Comparison of ENCODE assay signal across 13 cellular contexts in genomic region chr9:133768859-133769510, GRCh38. TPM values are rescaled to one million over a fixed set of nuclear protein-coding genes. Genes with fewer than 3 reads are reported as not detected.
DNase-seq lines count a peak whose midpoint lies in the region; ATAC-seq and TF ChIP-seq lines count a peak whose summit lies in the region.
"Had no signal": no experiment of that assay in that cellular context is flagged by ENCODE, and none has a peak within 500 bp of the region (broad histone marks: within the 10 kb centered on the region; RNA-seq: fewer than 3 reads in every experiment).

No MANE protein-coding gene starts in this region.

- H3K4me3 ChIP-seq in BE2C (ENCODE audit: low read depth, low read length) (no peak overlapping the region), brain microvascular endothelial cell (ENCODE audit: low read depth, low read length) (no peak overlapping the region)
- H3K4me3 ChIP-seq: thoracic aorta had no signal

- in situ Hi-C loops in brain microvascular endothelial cell (cut with HindIII; ENCODE audit: low pct_ligation_motif_present, low sequenced_read_pairs): no loop called here

- H3K27me3 ChIP-seq in BE2C (no peaks in the 10 kb centered on the region), brain microvascular endothelial cell (replicated peaks) (no peaks in the 10 kb centered on the region)

- TF ChIP-seq CTCF in BE2C (IDR thresholded peaks at IDR 0.05; ENCODE audit: low read depth, low read length) (peak; percentile 54), brain microvascular endothelial cell (IDR thresholded peaks at IDR 0.05; ENCODE audit: low read depth, low read length, missing control alignments) (peak; percentile 23)

- peaks cover under 1% of the 10 kb centered on the region; the same call in 1 of the 2 replicates for H3K9me3 ChIP-seq in BE2C

- no peak overlapping the region for H3K27ac ChIP-seq in brain microvascular endothelial cell
- H3K27ac ChIP-seq: thoracic aorta had no signal

- no peak for ATAC-seq in GM18498 (IDR thresholded peaks at IDR 0.05; ENCODE audit: unreplicated experiment)
- ATAC-seq in HG02884 (IDR thresholded peaks at IDR 0.05; ENCODE audit: unreplicated experiment): no peak
- ATAC-seq in HG03025 (IDR thresholded peaks at IDR 0.05; ENCODE audit: low FRiP score, unreplicated experiment): no peak

- DNase-seq in BE2C (peak; percentile 47), HuH-7.5 (ENCODE audit: low spot score) (peak; percentile 97), brain microvascular endothelial cell (no peak), mesenteric fat pad (ENCODE audit: low spot score) (peak; percentile 89), SW 1271 (lab: John Stamatoyannopoulos, UW) (no peak)
- DNase-seq: activated CD4-positive, alpha-beta T cell treated with anti-CD3 and anti-CD28 coated beads, Interleukin-2, amount 10 ng/mL, durations not matched to agents 7 days and 5 days; CD8-positive, alpha-beta memory T cell; NCI-H1092; stimulated activated CD4-positive, alpha-beta T cell treated with anti-CD3 and anti-CD28 coated beads, Interleukin-4, amount 100 ng/mL, for 4 hours had no signal

- H3K36me3 ChIP-seq in BE2C: peaks cover 66% of the 10 kb centered on the region
- H3K36me3 ChIP-seq in brain microvascular endothelial cell (replicated peaks): peaks cover 24% of the 10 kb centered on the region

- no peaks in the 10 kb centered on the region for H3K4me1 ChIP-seq in BE2C

RNA-seq across cellular contexts. Expression of gene SARDH, which starts 30.8 kb away (rescaled TPM):
- polyA plus RNA-seq in BE2C (2012; ENCODE audit: insufficient read depth, insufficient read length, low read depth): 6.3 TPM
- 0.87 TPM for total RNA-seq in mesenteric fat pad

Comparison
In these comparisons a context has a peak if more than half of its experiments do, and no peak if none do; other contexts are left out.
1. DNase-seq: peak in BE2C (single experiment), HuH-7.5 (single experiment) and mesenteric fat pad (single experiment); none in brain microvascular endothelial cell (single experiment) and SW 1271 (0 of 2).